In genomic region chr2:55268907-55269611, GRCh38 we compare ENCODE assay signal across 8 cellular contexts. TPM values are rescaled to one million over a fixed set of nuclear protein-coding genes. Genes with fewer than 3 reads are reported as not detected.
DNase-seq lines count a peak whose midpoint lies in the region; ATAC-seq and TF ChIP-seq lines count a peak whose summit lies in the region.

TSS of gene MTIF2 (minus strand) at chr2:55269231. CDS start at chr2:55263858, 5,373 bp downstream.

- peaks cover 11 to 37% (median 20%) of the 10 kb centered on the region in 4 donors for H3K4me1 Mint-ChIP-seq in CD4-positive, alpha-beta memory T cell
- H3K4me1 Mint-ChIP-seq in activated CD4-positive, alpha-beta memory T cell treated with anti-CD3 and anti-CD28 coated beads for 36 hours (ENCODE audit: low read depth): peaks cover 7% of the 10 kb centered on the region

- POLR2A ChIA-PET in CD4-positive, alpha-beta memory T cell (lab: Charles Lee; ENCODE audit: partially characterized antibody): interaction anchor here (0.5 to 3.1 kb wide), 12 partner anchors 11 to 546 kb away, joined by 3 to 20 read pairs (median 4); partner anchors contain the start of genes CCDC88A, CFAP36, CLHC1 and EML6
- POLR2A ChIA-PET in activated CD4-positive, alpha-beta memory T cell treated with anti-CD3 and anti-CD28 coated beads for 36 hours (lab: Charles Lee): interaction anchor here (2.6 kb wide), 1 partner anchor 151 kb away, joined by 7 read pairs; the partner anchor contains the start of gene CCDC88A

- H3K4me1 ChIP-seq in CD4-positive, alpha-beta memory T cell (ENCODE audit: insufficient read depth, low read length): peaks cover 21% of the 10 kb centered on the region
- peaks cover 4 to 12% of the 10 kb centered on the region in 2 donors for H3K4me1 ChIP-seq in duodenal mucosa (ENCODE audit: control insufficient read depth in 1 of 2, insufficient read depth in 2 of 2, low read length in 2 of 2)

- TF ChIP-seq CTCF in lower leg skin (IDR thresholded peaks at IDR 0.05): peak in 1 of 3 donors; percentile 88

- H3K27me3 ChIP-seq in CD4-positive, alpha-beta memory T cell (ENCODE audit: insufficient read depth, low read length): no peaks in the 10 kb centered on the region
- no peaks in the 10 kb centered on the region for H3K27me3 ChIP-seq in duodenal mucosa (ENCODE audit: control insufficient read depth in 1 of 2, insufficient read depth in 2 of 2, low read length in 2 of 2)

- H3K36me3 ChIP-seq in CD4-positive, alpha-beta memory T cell (ENCODE audit: insufficient read depth, low read length): peaks cover 5% of the 10 kb centered on the region
- peaks cover 0 to 17% of the 10 kb centered on the region in 2 donors for H3K36me3 ChIP-seq in duodenal mucosa (ENCODE audit: control insufficient read depth in 1 of 2, insufficient read depth in 2 of 2, low read length in 2 of 2)

- H3K4me3 Mint-ChIP-seq in CD4-positive, alpha-beta memory T cell: peak within 1 kb of the TSS; percentile 86 to 98 (median 96)
- peak within 1 kb of the TSS; percentile 93 for H3K4me3 Mint-ChIP-seq in activated CD4-positive, alpha-beta memory T cell treated with anti-CD3 and anti-CD28 coated beads for 36 hours

- CTCF ChIA-PET in CD4-positive, alpha-beta memory T cell (lab: Charles Lee; ENCODE audit: partially characterized antibody): no interaction called here
- CTCF ChIA-PET in activated CD4-positive, alpha-beta memory T cell treated with anti-CD3 and anti-CD28 coated beads for 36 hours (lab: Charles Lee): interaction anchor here (0.7 to 1.4 kb wide), 4 partner anchors 95 to 219 kb away, joined by 3 to 4 read pairs (median 3); no protein-coding TSS in a partner anchor

- peaks cover 7 to 27% of the 10 kb centered on the region in 2 donors for H3K36me3 Mint-ChIP-seq in CD4-positive, alpha-beta memory T cell
- peaks cover 2% of the 10 kb centered on the region for H3K36me3 Mint-ChIP-seq in activated CD4-positive, alpha-beta memory T cell treated with anti-CD3 and anti-CD28 coated beads for 36 hours

- no peaks in the 10 kb centered on the region for H3K9me3 ChIP-seq in CD4-positive, alpha-beta memory T cell (ENCODE audit: control insufficient read depth in 1 of 2, low read length in 2 of 2)
- no peaks in the 10 kb centered on the region for H3K9me3 ChIP-seq in duodenal mucosa (ENCODE audit: control insufficient read depth in 1 of 2, low read length in 2 of 2)

- ATAC-seq in GM19438 (IDR thresholded peaks at IDR 0.05; ENCODE audit: low read depth, unreplicated experiment) (peak; percentile 97), HG03575 (IDR thresholded peaks at IDR 0.05; ENCODE audit: extremely low read depth, insufficient number of reproducible peaks, low FRiP score, unreplicated experiment) (peak; percentile 77)

- H3K9ac ChIP-seq in duodenal mucosa (ENCODE audit: low read depth in 1 of 2, low read length in 2 of 2): peak within 1 kb of the TSS; percentile 81 to 94

- H3K27ac ChIP-seq in CD4-positive, alpha-beta memory T cell (ENCODE audit: low read depth, low read length): peak within 1 kb of the TSS; percentile 67
- H3K27ac ChIP-seq in duodenal mucosa (ENCODE audit: low read depth, low read length): peak within 1 kb of the TSS; percentile 82

- intact Hi-C loops in CD4-positive, alpha-beta memory T cell (cut with micrococcal nuclease): loop anchor here (1.0 to 5.0 kb wide), 4 partner anchors 13 to 164 kb away; partner anchors contain the start of genes CCDC88A, CLHC1 and RPS27A
- intact Hi-C loops in activated CD4-positive, alpha-beta memory T cell treated with anti-CD3 and anti-CD28 coated beads for 36 hours (cut with micrococcal nuclease): loop anchor here (1.0 to 10.0 kb wide), 5 partner anchors 37 to 346 kb away; partner anchors contain the start of genes CLHC1, PPP4R3B and RPS27A
- intact Hi-C loops in lower leg skin (cut with DNase I; ENCODE audit: low total_unique reads): no loop called here

- H3K4me3 ChIP-seq in CD4-positive, alpha-beta memory T cell (ENCODE audit: low read length in 2 of 2): peak within 1 kb of the TSS; percentile 71 to 74
- H3K4me3 ChIP-seq in duodenal mucosa (ENCODE audit: low read depth in 1 of 2, low read length in 2 of 2) (peak within 1 kb of the TSS; percentile 79 to 93), lower leg skin (ENCODE audit: low read depth, poor library complexity, severe bottlenecking) (peak within 1 kb of the TSS; percentile 83)

- WGBS in lower leg skin, 2 donors: 0 to 1% methylated on average over 32 to 33 of the region's 43 CpGs

- DNase-seq in CD4-positive, alpha-beta memory T cell: peak; percentile 79 to 87 (median 80)
- DNase-seq in NCI-H82 treated with DMSO at 0.1 percent for 48 hours (lab: John Stamatoyannopoulos, UW; ENCODE audit: unreplicated experiment): peak; percentile 90
- peak; percentile 95 for DNase-seq in activated CD4-positive, alpha-beta memory T cell treated with anti-CD3 and anti-CD28 coated beads for 36 hours
- peak; percentile 93 to 99 for DNase-seq in lower leg skin (ENCODE audit: low spot score in 2 of 2)
- peak; percentile 87 to 89 for DNase-seq in stimulated activated CD4-positive, alpha-beta T cell treated with anti-CD3 and anti-CD28 coated beads, Interleukin-4, amount 100 ng/mL, for 48 hours (ENCODE audit: low read depth in 2 of 2)

- peaks cover 0 to 2% (median 0%) of the 10 kb centered on the region in 8 donors for H3K9me3 Mint-ChIP-seq in CD4-positive, alpha-beta memory T cell
- H3K9me3 Mint-ChIP-seq in activated CD4-positive, alpha-beta memory T cell treated with anti-CD3 and anti-CD28 coated beads for 36 hours: no peaks in the 10 kb centered on the region

- TF ChIP-seq POLR2A in lower leg skin (IDR thresholded peaks at IDR 0.05): no peak

- peak within 1 kb of the TSS; percentile 86 to 98 (median 97) for H3K27ac Mint-ChIP-seq in CD4-positive, alpha-beta memory T cell
- peak within 1 kb of the TSS; percentile 88 for H3K27ac Mint-ChIP-seq in activated CD4-positive, alpha-beta memory T cell treated with anti-CD3 and anti-CD28 coated beads for 36 hours

- no peaks in the 10 kb centered on the region for H3K27me3 Mint-ChIP-seq in CD4-positive, alpha-beta memory T cell
- H3K27me3 Mint-ChIP-seq in activated CD4-positive, alpha-beta memory T cell treated with anti-CD3 and anti-CD28 coated beads for 36 hours: peaks cover 2% of the 10 kb centered on the region

RNA-seq across cellular contexts. Expression of gene MTIF2, which starts in this region (rescaled TPM):
- 10 to 100 TPM; 33.1 to 38.6 TPM for total RNA-seq in CD4-positive, alpha-beta memory T cell
- 10 to 100 TPM; 11.7 to 17.6 TPM for polyA plus RNA-seq in CD4-positive, alpha-beta memory T cell
- total RNA-seq in activated CD4-positive, alpha-beta memory T cell treated with anti-CD3 and anti-CD28 coated beads for 36 hours: 10 to 100 TPM; 42.7 to 43.2 TPM
- 10 to 100 TPM; 13.0 to 22.1 (median 16.3) TPM for total RNA-seq in lower leg skin

Comparison
In these comparisons a context has a peak if more than half of its experiments do, and no peak if none do; other contexts are left out.
1. Peak in every context shown above with its lines: DNase-seq, ATAC-seq, H3K4me3 ChIP-seq and H3K27ac ChIP-seq.